In genomic region chr2:34480366-34480765, GRCh38 we compare ENCODE assay signal across 35 cellular contexts.
"Had no signal": no experiment of that assay in that cellular context is flagged by ENCODE, and none has a peak within 500 bp of the region (broad histone marks: within the 10 kb centered on the region; RNA-seq: fewer than 3 reads in every experiment).

No MANE protein-coding gene starts in this region.

- DNase-seq: Kasumi-1, MG63, MM.1S, MV-4-11, NCI-H1048, NCI-H1092, NCI-H1092 treated with DMSO at 0.1 percent for 48 hours, NCI-H1105, NCI-H1105 treated with DMSO at 0.1 percent for 48 hours, NCI-H1417, NCI-H1417 treated with DMSO at 0.1 percent for 48 hours, NCI-H1436, NCI-H1436 treated with DMSO at 0.1 percent for 48 hours, NCI-H146, NCI-H1694, NCI-H1694 treated with DMSO at 0.1 percent for 48 hours, NCI-H187, NCI-H187 treated with DMSO at 0.1 percent for 48 hours, NCI-H1930, NCI-H2029, NCI-H2029 treated with DMSO at 0.1 percent for 48 hours, NCI-H2081, NCI-H2081 treated with DMSO at 0.1 percent for 48 hours, NCI-H2107, NCI-H2171, NCI-H2171 treated with DMSO at 0.1 percent for 48 hours, NCI-H2227 treated with DMSO at 0.1 percent for 48 hours, NCI-H226, NCI-H345, NCI-H446, NCI-H446 treated with DMSO at 0.1 percent for 48 hours, NCI-H510A, NCI-H510A treated with DMSO at 0.1 percent for 48 hours, NCI-H524, NCI-H524 treated with DMSO at 0.1 percent for 48 hours had no signal

- H3K4me3 ChIP-seq: MG63 had no signal

- H3K36me3 ChIP-seq: MG63 had no signal

- H3K27me3 ChIP-seq: MG63 had no signal

- H3K9me3 ChIP-seq: MG63 had no signal
